10 cellular contexts compared by ENCODE assay signal in the genomic region with DNA sequence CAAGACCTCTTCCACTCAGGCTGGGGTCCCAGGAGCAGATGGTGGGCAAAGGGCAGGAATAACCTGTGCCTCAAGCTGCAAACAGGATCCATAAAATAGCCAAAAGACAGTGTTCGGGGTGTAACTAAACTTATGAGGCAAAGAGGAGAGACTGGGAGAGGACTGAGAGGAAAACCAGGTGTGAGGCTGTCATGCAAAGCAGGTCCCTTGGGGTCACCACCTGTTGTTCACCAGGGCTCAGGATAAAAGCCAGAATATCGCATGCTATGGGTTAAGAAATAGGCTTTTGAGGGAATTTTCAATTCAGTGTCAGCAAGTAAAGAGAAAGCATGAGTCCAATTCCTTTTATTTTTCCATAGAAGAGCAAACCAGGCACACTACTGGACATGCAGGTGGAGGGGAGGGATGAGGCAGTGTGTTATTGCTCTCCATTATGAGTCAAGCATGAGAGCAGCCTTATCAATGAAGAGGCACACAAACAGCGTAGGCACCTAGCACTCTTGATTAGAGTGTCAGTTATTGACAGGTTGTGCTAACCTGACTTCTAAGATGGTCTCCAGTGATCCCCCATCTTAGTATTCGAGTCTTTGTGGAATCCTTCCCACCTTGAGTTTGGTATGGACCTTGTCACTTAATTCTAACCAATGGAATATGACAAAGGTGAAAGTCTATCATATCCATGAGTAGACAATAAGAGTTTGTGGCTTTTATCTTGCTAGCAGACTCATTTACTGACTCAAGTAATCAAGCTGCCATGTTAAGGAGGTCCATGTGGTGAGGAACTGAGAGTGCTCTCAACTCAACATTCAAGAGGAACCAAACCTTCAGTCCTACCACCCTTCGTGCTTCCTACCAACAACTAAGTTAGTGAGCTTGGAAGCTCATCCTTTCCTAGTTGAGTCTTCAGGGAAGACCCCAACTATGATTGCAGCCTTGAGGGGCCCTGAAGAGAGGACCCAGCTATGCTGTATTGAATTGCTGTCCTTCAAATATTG. TPM values are rescaled to one million over a fixed set of nuclear protein-coding genes. Genes with fewer than 3 reads are reported as not detected.
DNase-seq lines count a peak whose midpoint lies in the region; ATAC-seq and TF ChIP-seq lines count a peak whose summit lies in the region.
"Had no signal": no experiment of that assay in that cellular context is flagged by ENCODE, and none has a peak within 500 bp of the region (broad histone marks: within the 10 kb centered on the region; RNA-seq: fewer than 3 reads in every experiment).

No MANE protein-coding gene starts in this region.

- H3K27ac ChIP-seq in MM.1S (ENCODE audit: low read length) (peak overlapping the region; percentile 99), thymus (ENCODE audit: low read depth) (peak overlapping the region; percentile 90)
- H3K27ac ChIP-seq: psoas muscle had no signal

- ATAC-seq in central memory CD8-positive, alpha-beta T cell (replicated peaks; ENCODE audit: extremely low read depth, poor library complexity, severe bottlenecking): no peak
- no peak for ATAC-seq in HG03521 (IDR thresholded peaks at IDR 0.05; ENCODE audit: unreplicated experiment)
- ATAC-seq: Panc1, psoas muscle had no signal

- H3K27me3 ChIP-seq in MM.1S (replicated peaks; ENCODE audit: insufficient read depth, low read length) (no peaks in the 10 kb centered on the region), thymus (ENCODE audit: control insufficient read depth, insufficient read depth) (no peaks in the 10 kb centered on the region)

- H3K4me1 ChIP-seq in MM.1S (ENCODE audit: low read length) (peaks cover 39% of the 10 kb centered on the region), thymus (ENCODE audit: control insufficient read depth, insufficient read depth, low read length) (peaks cover 28% of the 10 kb centered on the region)
- H3K4me1 ChIP-seq: psoas muscle had no signal

- H3K4me2 ChIP-seq in MM.1S (ENCODE audit: low read depth, low read length): peak overlapping the region; percentile 94

- peak overlapping the region; percentile 62 for H3K27ac Mint-ChIP-seq in central memory CD8-positive, alpha-beta T cell (ENCODE audit: low read depth)

- peaks cover 26% of the 10 kb centered on the region for H3F3A ChIP-seq in MM.1S (ENCODE audit: insufficient read depth, low read length)

- H3K9me2 ChIP-seq in MM.1S (replicated peaks; ENCODE audit: insufficient read depth, low read length): no peaks in the 10 kb centered on the region

- WGBS in thymus: 86% methylated on average over 5 of the region's 5 CpGs

- H3K4me3 ChIP-seq in MM.1S (ENCODE audit: low read length) (peak overlapping the region; percentile 35), thymus (ENCODE audit: low read length) (no peak overlapping the region)
- H3K4me3 ChIP-seq: psoas muscle had no signal

- peaks cover 44% of the 10 kb centered on the region for H3K4me1 Mint-ChIP-seq in central memory CD8-positive, alpha-beta T cell

- H3K9me3 ChIP-seq in MM.1S (replicated peaks; ENCODE audit: insufficient read depth, low read length) (no peaks in the 10 kb centered on the region), thymus (ENCODE audit: control insufficient read depth) (no peaks in the 10 kb centered on the region)
- H3K9me3 ChIP-seq: psoas muscle had no signal

- H3K36me3 ChIP-seq in MM.1S (replicated peaks; ENCODE audit: insufficient read depth, low read length) (no peaks in the 10 kb centered on the region), thymus (ENCODE audit: control insufficient read depth, insufficient read depth) (no peaks in the 10 kb centered on the region)

- H3K4me3 Mint-ChIP-seq in central memory CD8-positive, alpha-beta T cell: peak overlapping the region; percentile 52

- DNase-seq in activated CD8-positive, alpha-beta memory T cell treated with anti-CD3 and anti-CD28 coated beads, Interleukin-2, amount 50 U/mL, for 48 hours: peak; percentile 44
- no peak for DNase-seq in activated CD8-positive, alpha-beta memory T cell treated with anti-CD3 and anti-CD28 coated beads for 24 hours
- peak; percentile 40 for DNase-seq in MM.1S
- no peak for DNase-seq in central memory CD8-positive, alpha-beta T cell (ENCODE audit: low spot score in 2 of 2)
- DNase-seq in NCI-H748 (lab: John Stamatoyannopoulos, UW; ENCODE audit: unreplicated experiment): no peak
- no peak for DNase-seq in iPS-NIHi11 (ENCODE audit: low spot score)
- DNase-seq: psoas muscle had no signal

- H4K20me1 ChIP-seq in MM.1S (ENCODE audit: insufficient read depth, low read length): no peaks in the 10 kb centered on the region

- H3K27me3 Mint-ChIP-seq in central memory CD8-positive, alpha-beta T cell: no peaks in the 10 kb centered on the region

- no peaks in the 10 kb centered on the region for H3K79me2 ChIP-seq in MM.1S (ENCODE audit: low read length)

- TF ChIP-seq CTCF in MM.1S (IDR thresholded peaks at IDR 0.05; ENCODE audit: low read length): no peak

- no peaks in the 10 kb centered on the region for H3K9me3 Mint-ChIP-seq in central memory CD8-positive, alpha-beta T cell

- H3K9ac ChIP-seq in MM.1S (ENCODE audit: low read length): peak overlapping the region; percentile 55; the same call in 1 of the 2 replicates

- H2AFZ ChIP-seq in MM.1S (ENCODE audit: low read length): peak overlapping the region; percentile 75

- peaks cover 8% of the 10 kb centered on the region for H3K36me3 Mint-ChIP-seq in central memory CD8-positive, alpha-beta T cell (ENCODE audit: insufficient read depth)

RNA-seq across cellular contexts. Expression of gene HLA-E, which starts 18.8 kb away (rescaled TPM):
- polyA plus RNA-seq in thymus: 531 TPM

RNA-seq across cellular contexts. Expression of gene GNL1, which starts 48.1 kb away (rescaled TPM):
- polyA plus RNA-seq in thymus: 78.8 TPM

RNA-seq across cellular contexts. Expression of gene PRR3, which starts 48.9 kb away (rescaled TPM):
- polyA plus RNA-seq in thymus: 16.7 TPM

Comparison
In these comparisons a context has a peak if more than half of its experiments do, and no peak if none do; other contexts are left out.
1. DNase-seq: peak in activated CD8-positive, alpha-beta memory T cell treated with anti-CD3 and anti-CD28 coated beads, Interleukin-2, amount 50 U/mL, for 48 hours (single experiment) and MM.1S (single experiment); none in activated CD8-positive, alpha-beta memory T cell treated with anti-CD3 and anti-CD28 coated beads for 24 hours (single experiment), central memory CD8-positive, alpha-beta T cell (0 of 2), NCI-H748 (single experiment) and iPS-NIHi11 (single experiment).